ENCODE assay signal across 1 cellular context in the genomic region with DNA sequence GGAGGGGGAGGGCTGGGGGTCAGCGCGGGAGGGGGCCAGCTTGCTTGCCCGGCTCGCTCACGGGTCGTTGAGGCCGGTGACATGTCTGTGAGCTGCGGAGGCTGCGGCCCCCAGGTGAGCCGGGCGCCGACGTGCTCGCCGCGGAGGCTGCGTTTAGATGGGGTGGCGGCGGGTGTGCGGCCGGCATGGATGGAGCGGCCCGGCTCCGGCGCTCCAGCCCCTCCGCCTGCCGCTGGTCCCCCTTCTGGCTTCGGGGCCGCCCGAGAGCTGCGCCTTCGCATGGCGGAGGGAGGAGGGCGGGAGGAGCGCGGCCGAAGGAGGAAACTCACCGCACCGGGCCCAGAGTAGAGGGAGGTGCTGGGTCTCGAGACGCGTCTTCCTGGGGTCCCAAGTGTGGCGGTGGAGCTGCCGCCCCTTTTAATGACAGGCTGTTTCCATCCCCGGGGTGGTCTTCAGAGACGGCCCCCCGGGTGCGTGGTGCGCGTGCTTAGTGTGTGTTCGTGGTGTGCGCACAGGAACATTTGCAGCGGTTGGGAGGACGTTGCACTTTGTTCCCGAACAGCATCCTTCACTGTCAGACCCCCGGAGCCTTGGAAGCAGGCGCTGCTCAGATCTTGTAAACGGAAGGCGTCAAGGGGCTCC.
TF ChIP-seq lines count a peak whose summit lies in the region.

A gene with protein sequence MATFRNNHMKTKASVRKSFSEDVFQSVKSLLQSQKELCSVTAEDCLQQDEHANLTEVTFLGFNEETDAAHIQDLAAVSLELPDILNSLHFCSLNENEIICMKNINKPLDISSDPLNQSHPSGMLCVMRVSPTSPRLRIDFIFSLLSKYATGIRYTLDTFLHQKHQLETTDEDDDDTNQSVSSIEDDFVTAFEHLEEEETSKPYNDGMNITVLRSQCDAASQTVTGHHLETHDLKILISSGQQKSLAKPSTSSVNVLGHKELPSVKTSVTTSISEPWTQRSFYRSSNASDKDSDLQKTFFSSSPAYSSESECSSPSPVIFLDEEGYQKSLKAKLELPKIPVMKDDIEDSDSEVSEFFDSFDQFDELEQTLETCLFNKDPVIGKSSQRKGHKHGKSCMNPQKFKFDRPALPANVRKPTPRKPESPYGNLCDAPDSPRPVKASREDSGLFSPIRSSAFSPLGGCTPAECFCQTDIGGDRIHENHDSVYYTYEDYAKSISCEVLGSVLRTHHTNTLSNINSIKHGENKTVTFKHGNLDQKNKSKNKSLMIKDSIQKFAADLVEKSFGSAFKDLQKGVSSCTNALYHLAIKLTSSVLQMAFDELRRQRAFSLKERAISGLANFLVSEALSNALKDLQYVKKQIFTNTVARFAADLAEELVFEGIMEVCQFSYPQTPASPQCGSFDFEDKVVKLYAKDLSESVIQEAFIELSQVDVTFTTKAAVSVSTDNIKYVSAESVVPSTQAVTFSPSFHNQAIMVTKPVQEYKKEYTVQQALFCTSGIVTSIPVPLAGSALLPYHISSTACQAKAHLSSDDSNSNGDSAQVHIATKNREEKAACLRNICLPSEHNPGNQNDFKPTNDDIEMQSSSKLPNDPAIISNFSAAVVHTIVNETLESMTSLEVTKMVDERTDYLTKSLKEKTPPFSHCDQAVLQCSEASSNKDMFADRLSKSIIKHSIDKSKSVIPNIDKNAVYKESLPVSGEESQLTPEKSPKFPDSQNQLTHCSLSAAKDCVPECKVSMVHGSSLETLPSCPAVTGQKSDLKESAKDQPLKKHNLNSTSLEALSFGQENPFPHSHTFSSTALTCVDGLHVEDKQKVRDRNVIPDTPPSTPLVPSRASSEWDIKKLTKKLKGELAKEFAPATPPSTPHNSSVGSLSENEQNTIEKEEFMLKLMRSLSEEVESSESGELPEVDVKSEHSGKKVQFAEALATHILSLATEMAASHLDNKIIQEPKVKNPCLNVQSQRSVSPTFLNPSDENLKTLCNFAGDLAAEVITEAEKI (N-terminal part only) (plus strand): TSS at position 38 of the 642 bp plus-strand sequence. CDS start 14,197 bp downstream, outside the sequence.

TF ChIP-seq in HepG2, 621 proteins besides CTCF, POLR2A, EP300 and RAD21 (continued from another document and continues in another):
- TF ChIP-seq, protein P1, sequence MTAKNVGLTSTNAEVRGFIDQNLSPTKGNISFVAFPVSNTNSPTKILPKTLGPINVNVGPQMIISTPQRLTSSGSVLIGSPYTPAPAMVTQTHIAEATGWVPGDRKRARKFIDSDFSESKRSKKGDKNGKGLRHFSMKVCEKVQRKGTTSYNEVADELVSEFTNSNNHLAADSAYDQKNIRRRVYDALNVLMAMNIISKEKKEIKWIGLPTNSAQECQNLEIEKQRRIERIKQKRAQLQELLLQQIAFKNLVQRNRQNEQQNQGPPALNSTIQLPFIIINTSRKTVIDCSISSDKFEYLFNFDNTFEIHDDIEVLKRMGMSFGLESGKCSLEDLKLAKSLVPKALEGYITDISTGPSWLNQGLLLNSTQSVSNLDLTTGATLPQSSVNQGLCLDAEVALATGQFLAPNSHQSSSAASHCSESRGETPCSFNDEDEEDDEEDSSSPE (CRISPR knock-in tag; IDR thresholded peaks at IDR 0.05): 0 out of 2 replicates have a peak, but pooled peaks have one; percentile 23
- TF ChIP-seq MBNL3 (CRISPR knock-in tag; conservative IDR thresholded peaks at IDR 0.05) (no peak), ZNF605 (CRISPR knock-in tag; IDR thresholded peaks at IDR 0.05) (no peak; the same call in 1 of the 2 replicates), SPEN (CRISPR knock-in tag; IDR thresholded peaks at IDR 0.05; ENCODE audit: low read depth) (0 out of 2 replicates have a peak, but pooled peaks have one; percentile 3), ZNF652 (CRISPR knock-in tag; IDR thresholded peaks at IDR 0.05; ENCODE audit: borderline replicate concordance, low read depth) (no peak), KDM5B (CRISPR knock-in tag; IDR thresholded peaks at IDR 0.05; ENCODE audit: borderline replicate concordance) (peak; percentile 47; the same call in 1 of the 2 replicates), ZNF772 (CRISPR knock-in tag; IDR thresholded peaks at IDR 0.05) (0 out of 2 replicates have a peak, but pooled peaks have one; percentile 40), DNMT3B (CRISPR knock-in tag; conservative IDR thresholded peaks at IDR 0.05) (no peak), SALL1 (CRISPR knock-in tag; IDR thresholded peaks at IDR 0.05) (peak; percentile 45), ZBTB38 (CRISPR knock-in tag; IDR thresholded peaks at IDR 0.05) (0 out of 2 replicates have a peak, but pooled peaks have one; percentile 28), REXO4 (CRISPR knock-in tag; IDR thresholded peaks at IDR 0.05; ENCODE audit: borderline replicate concordance) (no peak), KDM1A (CRISPR knock-in tag; IDR thresholded peaks at IDR 0.05) (no peak), TMF1 (CRISPR knock-in tag; IDR thresholded peaks at IDR 0.05; ENCODE audit: low read depth) (peak; percentile 27; the same call in 1 of the 2 replicates), ZNF292 (CRISPR knock-in tag; IDR thresholded peaks at IDR 0.05; ENCODE audit: borderline replicate concordance, low read depth) (peak; percentile 31; the same call in 1 of the 2 replicates), HDAC2 (CRISPR knock-in tag; IDR thresholded peaks at IDR 0.05) (no peak), ARID2 (CRISPR knock-in tag; IDR thresholded peaks at IDR 0.05; ENCODE audit: borderline replicate concordance) (0 out of 2 replicates have a peak, but pooled peaks have one; percentile 74), HNF4A (CRISPR knock-in tag; IDR thresholded peaks at IDR 0.05) (peak; percentile 50; the same call in 1 of the 2 replicates), KLF15 (CRISPR knock-in tag; IDR thresholded peaks at IDR 0.05; ENCODE audit: borderline replicate concordance) (no peak), ZNF761 (CRISPR knock-in tag; conservative IDR thresholded peaks at IDR 0.05) (no peak), SOX6 (IDR thresholded peaks at IDR 0.05) (no peak), SOX6 (CRISPR knock-in tag; IDR thresholded peaks at IDR 0.05) (peak; percentile 3; the same call in 1 of the 2 replicates), PHF8 (CRISPR knock-in tag; IDR thresholded peaks at IDR 0.05) (peak; percentile 70), HOXA3 (CRISPR knock-in tag; IDR thresholded peaks at IDR 0.05) (no peak), ZNF782 (CRISPR knock-in tag; IDR thresholded peaks at IDR 0.05; ENCODE audit: borderline replicate concordance) (no peak)
- TF ChIP-seq, protein P2, sequence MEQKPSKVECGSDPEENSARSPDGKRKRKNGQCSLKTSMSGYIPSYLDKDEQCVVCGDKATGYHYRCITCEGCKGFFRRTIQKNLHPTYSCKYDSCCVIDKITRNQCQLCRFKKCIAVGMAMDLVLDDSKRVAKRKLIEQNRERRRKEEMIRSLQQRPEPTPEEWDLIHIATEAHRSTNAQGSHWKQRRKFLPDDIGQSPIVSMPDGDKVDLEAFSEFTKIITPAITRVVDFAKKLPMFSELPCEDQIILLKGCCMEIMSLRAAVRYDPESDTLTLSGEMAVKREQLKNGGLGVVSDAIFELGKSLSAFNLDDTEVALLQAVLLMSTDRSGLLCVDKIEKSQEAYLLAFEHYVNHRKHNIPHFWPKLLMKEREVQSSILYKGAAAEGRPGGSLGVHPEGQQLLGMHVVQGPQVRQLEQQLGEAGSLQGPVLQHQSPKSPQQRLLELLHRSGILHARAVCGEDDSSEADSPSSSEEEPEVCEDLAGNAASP (CRISPR knock-in tag; IDR thresholded peaks at IDR 0.05; ENCODE audit: borderline replicate concordance): 0 out of 2 replicates have a peak, but pooled peaks have one; percentile 1
- TF ChIP-seq, protein P3, sequence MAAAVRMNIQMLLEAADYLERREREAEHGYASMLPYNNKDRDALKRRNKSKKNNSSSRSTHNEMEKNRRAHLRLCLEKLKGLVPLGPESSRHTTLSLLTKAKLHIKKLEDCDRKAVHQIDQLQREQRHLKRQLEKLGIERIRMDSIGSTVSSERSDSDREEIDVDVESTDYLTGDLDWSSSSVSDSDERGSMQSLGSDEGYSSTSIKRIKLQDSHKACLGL (CRISPR knock-in tag; IDR thresholded peaks at IDR 0.05): 0 out of 2 replicates have a peak, but pooled peaks have one; percentile 7
- TF ChIP-seq, protein P4, sequence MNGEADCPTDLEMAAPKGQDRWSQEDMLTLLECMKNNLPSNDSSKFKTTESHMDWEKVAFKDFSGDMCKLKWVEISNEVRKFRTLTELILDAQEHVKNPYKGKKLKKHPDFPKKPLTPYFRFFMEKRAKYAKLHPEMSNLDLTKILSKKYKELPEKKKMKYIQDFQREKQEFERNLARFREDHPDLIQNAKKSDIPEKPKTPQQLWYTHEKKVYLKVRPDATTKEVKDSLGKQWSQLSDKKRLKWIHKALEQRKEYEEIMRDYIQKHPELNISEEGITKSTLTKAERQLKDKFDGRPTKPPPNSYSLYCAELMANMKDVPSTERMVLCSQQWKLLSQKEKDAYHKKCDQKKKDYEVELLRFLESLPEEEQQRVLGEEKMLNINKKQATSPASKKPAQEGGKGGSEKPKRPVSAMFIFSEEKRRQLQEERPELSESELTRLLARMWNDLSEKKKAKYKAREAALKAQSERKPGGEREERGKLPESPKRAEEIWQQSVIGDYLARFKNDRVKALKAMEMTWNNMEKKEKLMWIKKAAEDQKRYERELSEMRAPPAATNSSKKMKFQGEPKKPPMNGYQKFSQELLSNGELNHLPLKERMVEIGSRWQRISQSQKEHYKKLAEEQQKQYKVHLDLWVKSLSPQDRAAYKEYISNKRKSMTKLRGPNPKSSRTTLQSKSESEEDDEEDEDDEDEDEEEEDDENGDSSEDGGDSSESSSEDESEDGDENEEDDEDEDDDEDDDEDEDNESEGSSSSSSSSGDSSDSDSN (CRISPR knock-in tag; IDR thresholded peaks at IDR 0.05): peak; percentile 62; the same call in 1 of the 2 replicates
- TF ChIP-seq, protein P5, sequence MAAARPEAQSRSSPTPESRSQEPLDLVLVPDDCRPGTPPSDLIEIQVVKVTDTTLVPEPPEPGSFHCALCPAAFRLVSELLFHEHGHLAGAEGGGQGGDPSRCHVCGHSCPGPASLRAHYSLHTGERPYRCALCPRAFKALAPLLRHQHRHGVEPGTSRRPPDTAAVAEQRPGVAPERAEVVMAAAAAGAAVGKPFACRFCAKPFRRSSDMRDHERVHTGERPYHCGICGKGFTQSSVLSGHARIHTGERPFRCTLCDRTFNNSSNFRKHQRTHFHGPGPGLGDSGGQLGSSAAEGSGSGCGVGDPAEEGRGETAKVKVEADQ (CRISPR knock-in tag; IDR thresholded peaks at IDR 0.05; ENCODE audit: borderline replicate concordance): 0 out of 2 replicates have a peak, but pooled peaks have one; percentile 20
- TF ChIP-seq, protein P6, sequence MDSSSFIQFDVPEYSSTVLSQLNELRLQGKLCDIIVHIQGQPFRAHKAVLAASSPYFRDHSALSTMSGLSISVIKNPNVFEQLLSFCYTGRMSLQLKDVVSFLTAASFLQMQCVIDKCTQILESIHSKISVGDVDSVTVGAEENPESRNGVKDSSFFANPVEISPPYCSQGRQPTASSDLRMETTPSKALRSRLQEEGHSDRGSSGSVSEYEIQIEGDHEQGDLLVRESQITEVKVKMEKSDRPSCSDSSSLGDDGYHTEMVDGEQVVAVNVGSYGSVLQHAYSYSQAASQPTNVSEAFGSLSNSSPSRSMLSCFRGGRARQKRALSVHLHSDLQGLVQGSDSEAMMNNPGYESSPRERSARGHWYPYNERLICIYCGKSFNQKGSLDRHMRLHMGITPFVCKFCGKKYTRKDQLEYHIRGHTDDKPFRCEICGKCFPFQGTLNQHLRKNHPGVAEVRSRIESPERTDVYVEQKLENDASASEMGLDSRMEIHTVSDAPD (CRISPR knock-in tag; IDR thresholded peaks at IDR 0.05): 0 out of 2 replicates have a peak, but pooled peaks have one; percentile 8
- TF ChIP-seq, protein P7, sequence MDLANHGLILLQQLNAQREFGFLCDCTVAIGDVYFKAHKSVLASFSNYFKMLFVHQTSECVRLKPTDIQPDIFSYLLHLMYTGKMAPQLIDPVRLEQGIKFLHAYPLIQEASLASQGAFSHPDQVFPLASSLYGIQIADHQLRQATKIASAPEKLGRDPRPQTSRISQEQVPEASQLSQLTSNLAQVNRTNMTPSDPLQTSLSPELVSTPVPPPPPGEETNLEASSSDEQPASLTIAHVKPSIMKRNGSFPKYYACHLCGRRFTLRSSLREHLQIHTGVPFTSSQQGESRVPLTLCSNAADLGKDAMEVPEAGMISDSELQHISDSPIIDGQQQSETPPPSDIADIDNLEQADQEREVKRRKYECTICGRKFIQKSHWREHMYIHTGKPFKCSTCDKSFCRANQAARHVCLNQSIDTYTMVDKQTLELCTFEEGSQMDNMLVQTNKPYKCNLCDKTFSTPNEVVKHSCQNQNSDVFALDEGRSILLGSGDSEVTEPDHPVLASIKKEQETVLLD (CRISPR knock-in tag; IDR thresholded peaks at IDR 0.05; ENCODE audit: low read depth): 0 out of 2 replicates have a peak, but pooled peaks have one; percentile 27
- TF ChIP-seq, protein P8, sequence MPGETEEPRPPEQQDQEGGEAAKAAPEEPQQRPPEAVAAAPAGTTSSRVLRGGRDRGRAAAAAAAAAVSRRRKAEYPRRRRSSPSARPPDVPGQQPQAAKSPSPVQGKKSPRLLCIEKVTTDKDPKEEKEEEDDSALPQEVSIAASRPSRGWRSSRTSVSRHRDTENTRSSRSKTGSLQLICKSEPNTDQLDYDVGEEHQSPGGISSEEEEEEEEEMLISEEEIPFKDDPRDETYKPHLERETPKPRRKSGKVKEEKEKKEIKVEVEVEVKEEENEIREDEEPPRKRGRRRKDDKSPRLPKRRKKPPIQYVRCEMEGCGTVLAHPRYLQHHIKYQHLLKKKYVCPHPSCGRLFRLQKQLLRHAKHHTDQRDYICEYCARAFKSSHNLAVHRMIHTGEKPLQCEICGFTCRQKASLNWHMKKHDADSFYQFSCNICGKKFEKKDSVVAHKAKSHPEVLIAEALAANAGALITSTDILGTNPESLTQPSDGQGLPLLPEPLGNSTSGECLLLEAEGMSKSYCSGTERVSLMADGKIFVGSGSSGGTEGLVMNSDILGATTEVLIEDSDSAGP (CRISPR knock-in tag; IDR thresholded peaks at IDR 0.05; ENCODE audit: borderline replicate concordance): 0 out of 2 replicates have a peak, but pooled peaks have one; percentile 11
- TF ChIP-seq, protein P9, sequence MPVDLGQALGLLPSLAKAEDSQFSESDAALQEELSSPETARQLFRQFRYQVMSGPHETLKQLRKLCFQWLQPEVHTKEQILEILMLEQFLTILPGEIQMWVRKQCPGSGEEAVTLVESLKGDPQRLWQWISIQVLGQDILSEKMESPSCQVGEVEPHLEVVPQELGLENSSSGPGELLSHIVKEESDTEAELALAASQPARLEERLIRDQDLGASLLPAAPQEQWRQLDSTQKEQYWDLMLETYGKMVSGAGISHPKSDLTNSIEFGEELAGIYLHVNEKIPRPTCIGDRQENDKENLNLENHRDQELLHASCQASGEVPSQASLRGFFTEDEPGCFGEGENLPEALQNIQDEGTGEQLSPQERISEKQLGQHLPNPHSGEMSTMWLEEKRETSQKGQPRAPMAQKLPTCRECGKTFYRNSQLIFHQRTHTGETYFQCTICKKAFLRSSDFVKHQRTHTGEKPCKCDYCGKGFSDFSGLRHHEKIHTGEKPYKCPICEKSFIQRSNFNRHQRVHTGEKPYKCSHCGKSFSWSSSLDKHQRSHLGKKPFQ (CRISPR knock-in tag; IDR thresholded peaks at IDR 0.05; ENCODE audit: insufficient replicate concordance): peak; percentile 33
- TF ChIP-seq, protein P10, sequence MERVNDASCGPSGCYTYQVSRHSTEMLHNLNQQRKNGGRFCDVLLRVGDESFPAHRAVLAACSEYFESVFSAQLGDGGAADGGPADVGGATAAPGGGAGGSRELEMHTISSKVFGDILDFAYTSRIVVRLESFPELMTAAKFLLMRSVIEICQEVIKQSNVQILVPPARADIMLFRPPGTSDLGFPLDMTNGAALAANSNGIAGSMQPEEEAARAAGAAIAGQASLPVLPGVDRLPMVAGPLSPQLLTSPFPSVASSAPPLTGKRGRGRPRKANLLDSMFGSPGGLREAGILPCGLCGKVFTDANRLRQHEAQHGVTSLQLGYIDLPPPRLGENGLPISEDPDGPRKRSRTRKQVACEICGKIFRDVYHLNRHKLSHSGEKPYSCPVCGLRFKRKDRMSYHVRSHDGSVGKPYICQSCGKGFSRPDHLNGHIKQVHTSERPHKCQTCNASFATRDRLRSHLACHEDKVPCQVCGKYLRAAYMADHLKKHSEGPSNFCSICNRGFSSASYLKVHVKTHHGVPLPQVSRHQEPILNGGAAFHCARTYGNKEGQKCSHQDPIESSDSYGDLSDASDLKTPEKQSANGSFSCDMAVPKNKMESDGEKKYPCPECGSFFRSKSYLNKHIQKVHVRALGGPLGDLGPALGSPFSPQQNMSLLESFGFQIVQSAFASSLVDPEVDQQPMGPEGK (CRISPR knock-in tag; IDR thresholded peaks at IDR 0.05): peak; percentile 75
